ENCODE assay signal across 34 cellular contexts in the genomic region with DNA sequence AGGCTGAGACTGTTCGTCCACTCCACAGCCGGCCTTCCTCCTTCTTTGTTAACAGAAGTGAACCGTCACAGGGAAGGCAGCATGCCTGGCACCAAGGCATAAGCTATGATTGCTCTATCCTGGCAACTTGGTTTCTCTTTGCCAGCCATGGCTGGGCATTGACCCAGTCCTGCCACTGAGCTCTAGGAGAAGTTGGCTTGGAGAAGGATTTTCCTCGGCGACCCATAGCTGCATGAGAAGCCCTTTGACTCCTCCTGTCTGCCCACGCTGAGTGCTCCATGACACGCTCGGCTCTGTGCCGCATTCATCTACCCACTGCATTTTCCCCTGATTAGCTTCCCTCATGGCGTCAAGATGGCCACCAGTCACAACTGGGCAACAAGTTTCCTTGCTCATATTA.
"Had no signal": no experiment of that assay in that cellular context is flagged by ENCODE, and none has a peak within 500 bp of the region (broad histone marks: within the 10 kb centered on the region; RNA-seq: fewer than 3 reads in every experiment).

No MANE protein-coding gene starts in this region.

- H3K27ac Mint-ChIP-seq: activated B cell treated with CpG ODN at 0.5 μM for 24 hours; activated CD4-positive, alpha-beta memory T cell treated with anti-CD3 and anti-CD28 coated beads, Interleukin-2, amount 10 ng/mL, durations not matched to agents 7 days and 5 days; activated CD4-positive, alpha-beta T cell treated with anti-CD3 and anti-CD28 coated beads, Interleukin-2, amount 10 ng/mL, durations not matched to agents 24 days and 14 days; activated CD8-positive, alpha-beta memory T cell treated with anti-CD3 and anti-CD28 coated beads, Interleukin-2, amount 10 ng/mL, durations not matched to agents 7 days and 5 days; activated CD8-positive, alpha-beta T cell treated with anti-CD3 and anti-CD28 coated beads, Interleukin-2, amount 10 ng/mL, durations not matched to agents 7 days and 5 days; activated naive CD4-positive, alpha-beta T cell treated with anti-CD3 and anti-CD28 coated beads for 36 hours; activated naive CD4-positive, alpha-beta T cell treated with anti-CD3 and anti-CD28 coated beads, Interleukin-2, amount 50 U/mL, for 72 hours; activated naive CD8-positive, alpha-beta T cell treated with anti-CD3 and anti-CD28 coated beads for 36 hours; activated T-cell treated with anti-CD3 and anti-CD28 coated beads, Interleukin-2, amount 50 U/mL, for 24 hours; activated T-helper 1 cell treated with anti-CD3 and anti-CD28 coated beads, Interleukin-12 subunit alpha, Interleukin-12 subunit beta, Interleukin-2, Interleukin-4 antibody, amounts not matched to agents 30 ng/mL and 10 ng/mL and 1 ng/mL, durations not matched to agents 14 hours and 24 hours and 36 hours; activated T-helper 17 cell treated with anti-CD3 and anti-CD28 coated beads, Interleukin-2, amount 50 U/mL, for 72 hours; T-helper 1 cell treated with Interleukin-12 subunit alpha and Interleukin-12 subunit beta and Interleukin-4 antibody, amounts not matched to agents 30 μg/mL and 1 μg/mL, for 36 hours; T-helper 2 cell treated with Interferon-gamma antibody and Interleukin-4, amounts not matched to agents 5 μg/mL and 100 μg/mL, for 36 hours had no signal

- H3K27me3 ChIP-seq: adrenal gland, body of pancreas, brain microvascular endothelial cell had no signal

- ATAC-seq: activated CD8-positive, alpha-beta memory T cell treated with anti-CD3 and anti-CD28 coated beads, Interleukin-2, amount 10 ng/mL, durations not matched to agents 7 days and 5 days; activated CD8-positive, alpha-beta T cell treated with anti-CD3 and anti-CD28 coated beads, Interleukin-2, amount 10 ng/mL, durations not matched to agents 7 days and 5 days; activated naive CD4-positive, alpha-beta T cell treated with anti-CD3 and anti-CD28 coated beads, Interleukin-2, amount 50 U/mL, for 72 hours; activated T-helper 17 cell treated with anti-CD3 and anti-CD28 coated beads, Interleukin-2, amount 50 U/mL, for 72 hours; body of pancreas had no signal

- H3K9me3 ChIP-seq: adrenal gland, body of pancreas, breast epithelium had no signal

- H3K9me3 Mint-ChIP-seq: activated B cell treated with CpG ODN at 0.5 μM for 24 hours; activated CD4-positive, alpha-beta memory T cell treated with anti-CD3 and anti-CD28 coated beads, Interleukin-2, amount 10 ng/mL, durations not matched to agents 7 days and 5 days; activated CD4-positive, alpha-beta T cell treated with anti-CD3 and anti-CD28 coated beads, Interleukin-2, amount 10 ng/mL, durations not matched to agents 24 days and 14 days; activated naive CD4-positive, alpha-beta T cell treated with anti-CD3 and anti-CD28 coated beads for 36 hours; activated naive CD4-positive, alpha-beta T cell treated with anti-CD3 and anti-CD28 coated beads, Interleukin-2, amount 50 U/mL, for 72 hours; activated naive CD8-positive, alpha-beta T cell treated with anti-CD3 and anti-CD28 coated beads for 36 hours; activated T-cell treated with anti-CD3 and anti-CD28 coated beads, Interleukin-2, amount 50 U/mL, for 24 hours; activated T-helper 1 cell treated with anti-CD3 and anti-CD28 coated beads, Interleukin-12 subunit alpha, Interleukin-12 subunit beta, Interleukin-2, Interleukin-4 antibody, amounts not matched to agents 30 ng/mL and 10 ng/mL and 1 ng/mL, durations not matched to agents 14 hours and 24 hours and 36 hours; activated T-helper 17 cell treated with anti-CD3 and anti-CD28 coated beads, Interleukin-2, amount 50 U/mL, for 72 hours; T-helper 1 cell treated with Interleukin-12 subunit alpha and Interleukin-12 subunit beta and Interleukin-4 antibody, amounts not matched to agents 30 μg/mL and 1 μg/mL, for 36 hours; T-helper 2 cell treated with Interferon-gamma antibody and Interleukin-4, amounts not matched to agents 5 μg/mL and 100 μg/mL, for 36 hours had no signal

- H3K4me3 Mint-ChIP-seq: activated B cell treated with CpG ODN at 0.5 μM for 24 hours; activated CD4-positive, alpha-beta memory T cell treated with anti-CD3 and anti-CD28 coated beads, Interleukin-2, amount 10 ng/mL, durations not matched to agents 7 days and 5 days; activated CD4-positive, alpha-beta T cell treated with anti-CD3 and anti-CD28 coated beads, Interleukin-2, amount 10 ng/mL, durations not matched to agents 24 days and 14 days; activated CD8-positive, alpha-beta memory T cell treated with anti-CD3 and anti-CD28 coated beads, Interleukin-2, amount 10 ng/mL, durations not matched to agents 7 days and 5 days; activated CD8-positive, alpha-beta T cell treated with anti-CD3 and anti-CD28 coated beads, Interleukin-2, amount 10 ng/mL, durations not matched to agents 7 days and 5 days; activated naive CD4-positive, alpha-beta T cell treated with anti-CD3 and anti-CD28 coated beads for 36 hours; activated naive CD8-positive, alpha-beta T cell treated with anti-CD3 and anti-CD28 coated beads for 36 hours; activated T-cell treated with anti-CD3 and anti-CD28 coated beads, Interleukin-2, amount 50 U/mL, for 24 hours; activated T-helper 1 cell treated with anti-CD3 and anti-CD28 coated beads, Interleukin-12 subunit alpha, Interleukin-12 subunit beta, Interleukin-2, Interleukin-4 antibody, amounts not matched to agents 30 ng/mL and 10 ng/mL and 1 ng/mL, durations not matched to agents 14 hours and 24 hours and 36 hours; activated T-helper 17 cell treated with anti-CD3 and anti-CD28 coated beads, Interleukin-2, amount 50 U/mL, for 72 hours; T-helper 1 cell treated with Interleukin-12 subunit alpha and Interleukin-12 subunit beta and Interleukin-4 antibody, amounts not matched to agents 30 μg/mL and 1 μg/mL, for 36 hours; T-helper 2 cell treated with Interferon-gamma antibody and Interleukin-4, amounts not matched to agents 5 μg/mL and 100 μg/mL, for 36 hours had no signal

- H3K4me1 Mint-ChIP-seq: activated CD4-positive, alpha-beta memory T cell treated with anti-CD3 and anti-CD28 coated beads, Interleukin-2, amount 10 ng/mL, durations not matched to agents 7 days and 5 days; activated CD4-positive, alpha-beta T cell treated with anti-CD3 and anti-CD28 coated beads, Interleukin-2, amount 10 ng/mL, durations not matched to agents 24 days and 14 days; activated CD8-positive, alpha-beta memory T cell treated with anti-CD3 and anti-CD28 coated beads, Interleukin-2, amount 10 ng/mL, durations not matched to agents 7 days and 5 days; activated naive CD8-positive, alpha-beta T cell treated with anti-CD3 and anti-CD28 coated beads for 36 hours; activated T-helper 17 cell treated with anti-CD3 and anti-CD28 coated beads, Interleukin-2, amount 50 U/mL, for 72 hours had no signal

- H3K36me3 ChIP-seq: adrenal gland, brain microvascular endothelial cell, breast epithelium had no signal

- H3K4me3 ChIP-seq: adrenal gland, body of pancreas, breast epithelium had no signal

- H3K36me3 Mint-ChIP-seq: activated CD8-positive, alpha-beta memory T cell treated with anti-CD3 and anti-CD28 coated beads, Interleukin-2, amount 10 ng/mL, durations not matched to agents 7 days and 5 days; activated naive CD4-positive, alpha-beta T cell treated with anti-CD3 and anti-CD28 coated beads, Interleukin-2, amount 50 U/mL, for 72 hours; activated naive CD8-positive, alpha-beta T cell treated with anti-CD3 and anti-CD28 coated beads for 36 hours had no signal

- DNase-seq: activated B cell treated with CpG ODN at 0.5 μM for 24 hours; activated CD4-positive, alpha-beta memory T cell treated with anti-CD3 and anti-CD28 coated beads, Interleukin-2, amount 10 ng/mL, durations not matched to agents 7 days and 5 days; activated CD4-positive, alpha-beta T cell treated with anti-CD3 and anti-CD28 coated beads for 4 hours; activated CD4-positive, alpha-beta T cell treated with anti-CD3 and anti-CD28 coated beads, Interleukin-2, amount 10 ng/mL, durations not matched to agents 24 days and 14 days; activated CD4-positive, alpha-beta T cell treated with anti-CD3 and anti-CD28 coated beads, Interleukin-2, amount 50 U/mL, for 48 hours; activated CD4-positive, CD25-positive, alpha-beta regulatory T cell treated with anti-CD3 and anti-CD28 coated beads, Interleukin-2, amount 50 U/mL, for 72 hours; activated CD8-positive, alpha-beta memory T cell treated with anti-CD3 and anti-CD28 coated beads for 24 hours; activated CD8-positive, alpha-beta memory T cell treated with anti-CD3 and anti-CD28 coated beads, Interleukin-2, amount 10 ng/mL, durations not matched to agents 7 days and 5 days; activated CD8-positive, alpha-beta memory T cell treated with anti-CD3 and anti-CD28 coated beads, Interleukin-2, amount 50 U/mL, for 48 hours; activated CD8-positive, alpha-beta T cell treated with anti-CD3 and anti-CD28 coated beads, Interleukin-2, amount 10 ng/mL, durations not matched to agents 7 days and 5 days; activated effector memory CD4-positive, alpha-beta T cell treated with anti-CD3 and anti-CD28 coated beads, Interleukin-2, amount 50 U/mL, for 16 hours; activated gamma-delta T cell treated with Interleukin-2 at 50 U/mL for 16 hours; activated naive CD4-positive, alpha-beta T cell; activated naive CD4-positive, alpha-beta T cell treated with anti-CD3 and anti-CD28 coated beads for 36 hours; activated naive CD4-positive, alpha-beta T cell treated with anti-CD3 and anti-CD28 coated beads, Interleukin-2, amount 50 U/mL, for 16 hours; activated naive CD8-positive, alpha-beta T cell treated with anti-CD3 and anti-CD28 coated beads for 36 hours; activated T-cell treated with anti-CD3 and anti-CD28 coated beads, Interleukin-2, amount 50 U/mL, for 24 hours; activated T-cell treated with anti-CD3 and anti-CD28 coated beads, Interleukin-2, amount 50 U/mL, for 48 hours; adrenal gland; amniotic stem cell; aorta; body of pancreas; brain microvascular endothelial cell; central memory CD4-positive, alpha-beta T cell; T-helper 1 cell; T-helper 2 cell; T-helper 9 cell had no signal

- H3K27ac ChIP-seq: adrenal gland, body of pancreas, brain microvascular endothelial cell, breast epithelium, VCaP had no signal

- H3K4me1 ChIP-seq: adrenal gland, body of pancreas, breast epithelium had no signal
